In the genomic region with DNA sequence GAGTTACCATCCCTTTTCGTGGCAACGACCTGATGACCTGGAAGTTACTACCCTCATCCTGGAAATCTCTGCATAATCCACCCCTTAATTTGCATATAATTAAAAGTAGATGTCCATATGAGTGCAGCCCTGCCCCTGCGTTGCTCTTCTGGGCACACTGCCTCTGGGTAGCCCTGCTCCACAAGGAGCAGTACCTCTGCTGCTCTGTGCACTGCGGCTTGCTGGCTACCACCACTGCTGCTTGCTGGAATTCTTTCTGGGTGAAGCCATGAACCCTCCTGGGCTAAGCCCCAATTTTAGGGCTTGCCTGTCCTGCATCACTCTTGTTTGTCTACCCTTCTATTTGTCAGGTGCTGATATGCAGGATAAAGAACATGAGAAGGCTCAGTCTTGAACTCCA, we compare ENCODE assay signal across 8 cellular contexts. TPM values are rescaled to one million over a fixed set of nuclear protein-coding genes. Genes with fewer than 3 reads are reported as not detected.
"Had no signal": no experiment of that assay in that cellular context is flagged by ENCODE, and none has a peak within 500 bp of the region (broad histone marks: within the 10 kb centered on the region; RNA-seq: fewer than 3 reads in every experiment).

No MANE protein-coding gene starts in this region.

- FAIRE-seq: G401.6, GM12878, GM12892, GM18507, GM19239 had no signal

- DNase-seq: GDM1, GF-D8 had no signal

- H3K4me3 ChIP-seq: GM12878 had no signal

RNA-seq across cellular contexts. Expression of gene CYP17A1, which starts 12.5 kb away (rescaled TPM):
- total RNA-seq: G401 had no signal
- polyA plus RNA-seq: GM12878 had no signal
